In genomic region chr9:98764351-98764750, GRCh38 we compare ENCODE assay signal across 21 cellular contexts.
"Had no signal": no experiment of that assay in that cellular context is flagged by ENCODE, and none has a peak within 500 bp of the region (broad histone marks: within the 10 kb centered on the region; RNA-seq: fewer than 3 reads in every experiment).

No MANE protein-coding gene starts in this region.

- H3K4me3 ChIP-seq: adrenal gland, hepatocyte, left ventricle myocardium inferior, neural progenitor cell, right lobe of liver, skin epidermis, tibial artery had no signal

- ATAC-seq: activated CD4-positive, CD25-positive, alpha-beta regulatory T cell treated with anti-CD3 and anti-CD28 coated beads, Interleukin-2, amount 50 U/mL, for 24 hours; activated CD8-positive, alpha-beta T cell treated with anti-CD3 and anti-CD28 coated beads for 36 hours; activated naive CD4-positive, alpha-beta T cell treated with anti-CD3 and anti-CD28 coated beads, Interleukin-2, amount 50 U/mL, for 72 hours; naive thymus-derived CD4-positive, alpha-beta T cell; right lobe of liver had no signal

- H3K36me3 ChIP-seq: adrenal gland, neural progenitor cell, right lobe of liver had no signal

- H3K27ac ChIP-seq: adrenal gland, hepatocyte, left ventricle myocardium inferior, neural progenitor cell, right lobe of liver, skin epidermis, tibial artery, VCaP had no signal

- H3K27me3 ChIP-seq: adrenal gland, hepatocyte, neural progenitor cell, right lobe of liver, tibial artery had no signal

- DNase-seq: activated CD4-positive, alpha-beta T cell treated with anti-CD3 and anti-CD28 coated beads, Interleukin-2, amount 10 ng/mL, durations not matched to agents 7 days and 5 days; activated CD8-positive, alpha-beta T cell treated with anti-CD3 and anti-CD28 coated beads for 36 hours; activated gamma-delta T cell treated with Interleukin-2 at 50 U/mL for 16 hours; activated T-cell treated with anti-CD3 and anti-CD28 coated beads, Interleukin-2, amount 50 U/mL, for 1 hour; adrenal gland; cerebellar nuclear complex; cortex of kidney; endodermal cell; glutamatergic neuron; left ventricle myocardium inferior; naive thymus-derived CD4-positive, alpha-beta T cell; posterior cingulate gyrus; right lobe of liver; stimulated activated CD4-positive, alpha-beta T cell treated with anti-CD3 and anti-CD28 coated beads, Interleukin-1b, Interleukin-23, amount 100 ng/mL, for 48 hours; tibial artery had no signal

- H3K9me3 ChIP-seq: adrenal gland, right lobe of liver had no signal

- H3K4me1 ChIP-seq: adrenal gland, left ventricle myocardium inferior, neural progenitor cell, right lobe of liver, tibial artery had no signal
